ENCODE assay signal across 12 cellular contexts in the genomic region with DNA sequence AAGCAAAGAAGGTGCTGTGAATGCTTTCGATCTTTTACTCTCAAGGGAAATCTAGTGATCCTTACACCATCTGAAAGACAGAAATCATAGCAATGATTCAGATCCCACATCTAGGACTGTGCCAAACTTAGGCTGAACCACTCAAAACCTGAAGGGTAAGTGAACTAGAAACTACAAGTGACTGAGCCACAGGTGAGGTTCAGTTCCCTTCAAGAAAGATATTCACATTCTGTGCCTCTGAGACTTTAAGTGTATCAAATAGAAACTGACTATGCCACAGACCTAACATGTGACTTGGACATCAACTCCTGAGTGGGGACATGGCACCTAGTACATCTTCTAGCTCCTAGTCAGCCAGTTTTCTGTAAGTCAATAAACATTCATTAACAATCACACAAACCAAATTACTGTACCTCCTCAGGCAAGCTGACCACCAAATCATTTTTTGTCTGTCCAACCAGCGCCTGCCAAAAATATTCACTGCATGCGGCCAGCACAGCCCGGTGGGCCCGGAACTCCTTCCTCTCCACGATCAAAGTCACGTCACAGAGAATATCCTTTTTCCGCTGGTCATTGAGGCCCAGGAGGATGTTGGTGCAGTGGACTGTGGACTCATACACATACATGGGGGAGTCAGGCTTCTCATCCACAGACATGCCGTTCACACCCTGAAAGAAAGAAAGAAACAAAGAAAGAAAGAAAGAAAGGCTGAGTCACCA.
DNase-seq lines count a peak whose midpoint lies in the region; ATAC-seq and TF ChIP-seq lines count a peak whose summit lies in the region.
"Had no signal": no experiment of that assay in that cellular context is flagged by ENCODE, and none has a peak within 500 bp of the region (broad histone marks: within the 10 kb centered on the region; RNA-seq: fewer than 3 reads in every experiment).

No MANE protein-coding gene starts in this region.

- 86 to 90% methylated on average over 9 of the region's 9 CpGs for whole genome bisulfite sequencing in aorta, 2 donors

- H3K27ac Mint-ChIP-seq in natural killer cell treated with Interleukin-12 subunit alpha and Interleukin-12 subunit beta and Interleukin-15 and Interleukin-18, amount 100 ng/mL, for 72 hours: peak overlapping the region; percentile 77 to 78
- H3K27ac Mint-ChIP-seq in natural killer cell: no peak overlapping the region
- peak overlapping the region; percentile 91 to 96 for H3K27ac Mint-ChIP-seq in activated naive CD4-positive, alpha-beta T cell treated with anti-CD3 and anti-CD28 coated beads, Interleukin-2, amount 50 U/mL, for 72 hours

- ATAC-seq in natural killer cell treated with Interleukin-12 subunit alpha and Interleukin-12 subunit beta and Interleukin-15 and Interleukin-18, amount 100 ng/mL, for 72 hours: peak; percentile 65 to 83
- ATAC-seq in natural killer cell: no peak
- ATAC-seq in HG03139 (IDR thresholded peaks at IDR 0.05; ENCODE audit: unreplicated experiment): peak; percentile 53
- peak; percentile 85 to 87 for ATAC-seq in activated naive CD4-positive, alpha-beta T cell treated with anti-CD3 and anti-CD28 coated beads, Interleukin-2, amount 50 U/mL, for 72 hours
- no peak for ATAC-seq in aorta (ENCODE audit: low FRiP score)
- ATAC-seq in GM18870 (IDR thresholded peaks at IDR 0.05; ENCODE audit: unreplicated experiment): no peak

- intact Hi-C loops in natural killer cell (cut with micrococcal nuclease) (no loop called here), aorta (cut with DNase I) (loop anchor here in 1 of 2 donors (10.0 kb wide), 1 partner anchor 166 kb away; no protein-coding TSS in a partner anchor)

- H3K9me3 Mint-ChIP-seq in natural killer cell treated with Interleukin-12 subunit alpha and Interleukin-12 subunit beta and Interleukin-15 and Interleukin-18, amount 100 ng/mL, for 72 hours: no peaks in the 10 kb centered on the region
- H3K9me3 Mint-ChIP-seq in natural killer cell: no peaks in the 10 kb centered on the region
- H3K9me3 Mint-ChIP-seq in activated naive CD4-positive, alpha-beta T cell treated with anti-CD3 and anti-CD28 coated beads, Interleukin-2, amount 50 U/mL, for 72 hours: no peaks in the 10 kb centered on the region

- H3K4me1 ChIP-seq in aorta (ENCODE audit: control insufficient read depth in 1 of 2, insufficient read depth in 2 of 2, low read length in 2 of 2): peaks cover 4 to 10% of the 10 kb centered on the region in 2 donors
- H3K4me1 ChIP-seq: BLaER1 had no signal

- no peaks in the 10 kb centered on the region for H3K27me3 ChIP-seq in aorta (ENCODE audit: control insufficient read depth in 1 of 2, insufficient read depth in 2 of 2, low read length in 1 of 2)
- H3K27me3 ChIP-seq: BLaER1, sigmoid colon had no signal

- DNase-seq in natural killer cell treated with Interleukin-12 subunit alpha and Interleukin-12 subunit beta and Interleukin-15 and Interleukin-18, amount 100 ng/mL, for 72 hours (ENCODE audit: low spot score): no peak
- DNase-seq in natural killer cell (no peak), aorta (no peak), kidney tubule cell (ENCODE audit: low spot score) (no peak), EL (no peak)
- no peak for DNase-seq in activated naive CD4-positive, alpha-beta T cell treated with anti-CD3 and anti-CD28 coated beads, Interleukin-2, amount 50 U/mL, for 72 hours (ENCODE audit: low spot score in 2 of 2)
- DNase-seq: amniotic stem cell, NCI-H187 treated with DMSO at 0.1 percent for 48 hours, sigmoid colon had no signal

- no peaks in the 10 kb centered on the region for H3K9me3 ChIP-seq in aorta (ENCODE audit: control insufficient read depth, low read length)
- H3K9me3 ChIP-seq: BLaER1, sigmoid colon had no signal

- H3K36me3 Mint-ChIP-seq in natural killer cell treated with Interleukin-12 subunit alpha and Interleukin-12 subunit beta and Interleukin-15 and Interleukin-18, amount 100 ng/mL, for 72 hours: no peaks in the 10 kb centered on the region
- H3K36me3 Mint-ChIP-seq in natural killer cell: peaks cover 5% of the 10 kb centered on the region
- H3K36me3 Mint-ChIP-seq in activated naive CD4-positive, alpha-beta T cell treated with anti-CD3 and anti-CD28 coated beads, Interleukin-2, amount 50 U/mL, for 72 hours: peaks cover 20 to 37% of the 10 kb centered on the region in 2 donors

- H3K4me3 ChIP-seq in aorta (ENCODE audit: low read length in 2 of 2): no peak overlapping the region
- H3K4me3 ChIP-seq: BLaER1, sigmoid colon had no signal

- no peaks in the 10 kb centered on the region for H3K27me3 Mint-ChIP-seq in natural killer cell treated with Interleukin-12 subunit alpha and Interleukin-12 subunit beta and Interleukin-15 and Interleukin-18, amount 100 ng/mL, for 72 hours
- H3K27me3 Mint-ChIP-seq in natural killer cell (ENCODE audit: low read depth in 2 of 2): no peaks in the 10 kb centered on the region

- H3K36me3 ChIP-seq in aorta (ENCODE audit: control insufficient read depth in 1 of 2, insufficient read depth in 2 of 2, low read length in 1 of 2): no peaks in the 10 kb centered on the region
- H3K36me3 ChIP-seq: sigmoid colon had no signal

- no peak for TF ChIP-seq CTCF in natural killer cell (IDR thresholded peaks at IDR 0.05)

- H3K4me3 Mint-ChIP-seq in natural killer cell treated with Interleukin-12 subunit alpha and Interleukin-12 subunit beta and Interleukin-15 and Interleukin-18, amount 100 ng/mL, for 72 hours: peak overlapping the region; percentile 70
- H3K4me3 Mint-ChIP-seq in natural killer cell: no peak overlapping the region

- peak overlapping the region; percentile 28 to 65 for H3K27ac ChIP-seq in aorta (ENCODE audit: low read depth in 1 of 2, low read length in 2 of 2)
- H3K27ac ChIP-seq: BLaER1 had no signal

- H3K4me1 Mint-ChIP-seq in natural killer cell treated with Interleukin-12 subunit alpha and Interleukin-12 subunit beta and Interleukin-15 and Interleukin-18, amount 100 ng/mL, for 72 hours (ENCODE audit: low read depth in 2 of 2): peaks cover 12 to 22% of the 10 kb centered on the region in 2 donors
- H3K4me1 Mint-ChIP-seq in natural killer cell: peaks cover 4 to 13% of the 10 kb centered on the region in 2 donors

Comparison
In these comparisons a context has a peak if more than half of its experiments do, and no peak if none do; other contexts are left out.
1. ATAC-seq: peak in natural killer cell treated with Interleukin-12 subunit alpha and Interleukin-12 subunit beta and Interleukin-15 and Interleukin-18, amount 100 ng/mL, for 72 hours (2 of 2), HG03139 (single experiment) and activated naive CD4-positive, alpha-beta T cell treated with anti-CD3 and anti-CD28 coated beads, Interleukin-2, amount 50 U/mL, for 72 hours (2 of 2); none in natural killer cell (0 of 3), aorta (single experiment) and GM18870 (single experiment).
2. H3K27ac Mint-ChIP-seq: peak in natural killer cell treated with Interleukin-12 subunit alpha and Interleukin-12 subunit beta and Interleukin-15 and Interleukin-18, amount 100 ng/mL, for 72 hours (2 of 2) and activated naive CD4-positive, alpha-beta T cell treated with anti-CD3 and anti-CD28 coated beads, Interleukin-2, amount 50 U/mL, for 72 hours (2 of 2); none in natural killer cell (0 of 2).